1 cellular context compared by ENCODE assay signal in the genomic region with DNA sequence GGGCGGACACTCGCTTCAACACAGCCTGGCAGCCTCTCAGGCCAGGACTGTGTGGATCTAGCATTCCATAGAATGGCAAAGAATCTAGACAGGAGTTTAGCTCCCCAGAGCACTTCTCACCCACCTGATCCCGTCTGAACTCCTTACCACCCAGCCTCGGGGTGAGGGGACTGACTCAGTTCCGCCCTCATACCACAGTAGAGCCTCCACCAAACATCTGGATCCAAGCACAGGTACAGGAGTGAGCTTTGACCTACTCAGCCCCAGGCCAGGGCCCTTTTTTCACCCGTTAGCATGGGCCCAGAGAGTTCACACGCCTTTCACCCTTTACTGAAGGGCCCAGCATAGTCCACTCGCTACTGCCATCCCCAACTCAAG.
TF ChIP-seq lines count a peak whose summit lies in the region.

No MANE protein-coding gene starts in this region.

TF ChIP-seq in HepG2, 621 proteins besides CTCF, POLR2A, EP300 and RAD21 (continued from another document):
- TF ChIP-seq ZBTB40 (IDR thresholded peaks at IDR 0.05) (no peak), ZBTB40 (CRISPR knock-in tag; IDR thresholded peaks at IDR 0.05) (no peak), ZNF256 (CRISPR knock-in tag; conservative IDR thresholded peaks at IDR 0.05) (no peak), ZNF598 (CRISPR knock-in tag; IDR thresholded peaks at IDR 0.05; ENCODE audit: borderline replicate concordance) (no peak), ZNF251 (CRISPR knock-in tag; IDR thresholded peaks at IDR 0.05) (no peak), ZNF564 (CRISPR knock-in tag; IDR thresholded peaks at IDR 0.05) (no peak), PRDM4 (CRISPR knock-in tag; IDR thresholded peaks at IDR 0.05; ENCODE audit: borderline replicate concordance) (no peak), ZNF180 (CRISPR knock-in tag; IDR thresholded peaks at IDR 0.05; ENCODE audit: borderline replicate concordance, low read depth) (peak; percentile 45; the same call in 1 of the 2 replicates), DMAP1 (CRISPR knock-in tag; IDR thresholded peaks at IDR 0.05) (no peak), TRIM24 (CRISPR knock-in tag; IDR thresholded peaks at IDR 0.05) (no peak), CSRNP2 (CRISPR knock-in tag; conservative IDR thresholded peaks at IDR 0.05; ENCODE audit: low read depth) (no peak), ZNF232 (CRISPR knock-in tag; IDR thresholded peaks at IDR 0.05; ENCODE audit: borderline replicate concordance) (0 out of 2 replicates have a peak, but pooled peaks have one; percentile 59), ZSCAN9 (CRISPR knock-in tag; IDR thresholded peaks at IDR 0.05; ENCODE audit: borderline replicate concordance) (no peak), ZNF24 (IDR thresholded peaks at IDR 0.05) (no peak), POGK (CRISPR knock-in tag; conservative IDR thresholded peaks at IDR 0.05) (no peak), PPARG (CRISPR knock-in tag; conservative IDR thresholded peaks at IDR 0.05) (0 out of 2 replicates have a peak, but pooled peaks have one; percentile 48)
- TF ChIP-seq, protein P1, sequence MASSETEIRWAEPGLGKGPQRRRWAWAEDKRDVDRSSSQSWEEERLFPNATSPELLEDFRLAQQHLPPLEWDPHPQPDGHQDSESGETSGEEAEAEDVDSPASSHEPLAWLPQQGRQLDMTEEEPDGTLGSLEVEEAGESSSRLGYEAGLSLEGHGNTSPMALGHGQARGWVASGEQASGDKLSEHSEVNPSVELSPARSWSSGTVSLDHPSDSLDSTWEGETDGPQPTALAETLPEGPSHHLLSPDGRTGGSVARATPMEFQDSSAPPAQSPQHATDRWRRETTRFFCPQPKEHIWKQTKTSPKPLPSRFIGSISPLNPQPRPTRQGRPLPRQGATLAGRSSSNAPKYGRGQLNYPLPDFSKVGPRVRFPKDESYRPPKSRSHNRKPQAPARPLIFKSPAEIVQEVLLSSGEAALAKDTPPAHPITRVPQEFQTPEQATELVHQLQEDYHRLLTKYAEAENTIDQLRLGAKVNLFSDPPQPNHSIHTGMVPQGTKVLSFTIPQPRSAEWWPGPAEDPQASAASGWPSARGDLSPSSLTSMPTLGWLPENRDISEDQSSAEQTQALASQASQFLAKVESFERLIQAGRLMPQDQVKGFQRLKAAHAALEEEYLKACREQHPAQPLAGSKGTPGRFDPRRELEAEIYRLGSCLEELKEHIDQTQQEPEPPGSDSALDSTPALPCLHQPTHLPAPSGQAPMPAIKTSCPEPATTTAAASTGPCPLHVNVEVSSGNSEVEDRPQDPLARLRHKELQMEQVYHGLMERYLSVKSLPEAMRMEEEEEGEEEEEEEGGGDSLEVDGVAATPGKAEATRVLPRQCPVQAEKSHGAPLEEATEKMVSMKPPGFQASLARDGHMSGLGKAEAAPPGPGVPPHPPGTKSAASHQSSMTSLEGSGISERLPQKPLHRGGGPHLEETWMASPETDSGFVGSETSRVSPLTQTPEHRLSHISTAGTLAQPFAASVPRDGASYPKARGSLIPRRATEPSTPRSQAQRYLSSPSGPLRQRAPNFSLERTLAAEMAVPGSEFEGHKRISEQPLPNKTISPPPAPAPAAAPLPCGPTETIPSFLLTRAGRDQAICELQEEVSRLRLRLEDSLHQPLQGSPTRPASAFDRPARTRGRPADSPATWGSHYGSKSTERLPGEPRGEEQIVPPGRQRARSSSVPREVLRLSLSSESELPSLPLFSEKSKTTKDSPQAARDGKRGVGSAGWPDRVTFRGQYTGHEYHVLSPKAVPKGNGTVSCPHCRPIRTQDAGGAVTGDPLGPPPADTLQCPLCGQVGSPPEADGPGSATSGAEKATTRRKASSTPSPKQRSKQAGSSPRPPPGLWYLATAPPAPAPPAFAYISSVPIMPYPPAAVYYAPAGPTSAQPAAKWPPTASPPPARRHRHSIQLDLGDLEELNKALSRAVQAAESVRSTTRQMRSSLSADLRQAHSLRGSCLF (CRISPR knock-in tag; IDR thresholded peaks at IDR 0.05; ENCODE audit: borderline replicate concordance) = 0 out of 2 replicates have a peak, but pooled peaks have one; percentile 57
